8 cellular contexts compared by ENCODE assay signal in the genomic region with DNA sequence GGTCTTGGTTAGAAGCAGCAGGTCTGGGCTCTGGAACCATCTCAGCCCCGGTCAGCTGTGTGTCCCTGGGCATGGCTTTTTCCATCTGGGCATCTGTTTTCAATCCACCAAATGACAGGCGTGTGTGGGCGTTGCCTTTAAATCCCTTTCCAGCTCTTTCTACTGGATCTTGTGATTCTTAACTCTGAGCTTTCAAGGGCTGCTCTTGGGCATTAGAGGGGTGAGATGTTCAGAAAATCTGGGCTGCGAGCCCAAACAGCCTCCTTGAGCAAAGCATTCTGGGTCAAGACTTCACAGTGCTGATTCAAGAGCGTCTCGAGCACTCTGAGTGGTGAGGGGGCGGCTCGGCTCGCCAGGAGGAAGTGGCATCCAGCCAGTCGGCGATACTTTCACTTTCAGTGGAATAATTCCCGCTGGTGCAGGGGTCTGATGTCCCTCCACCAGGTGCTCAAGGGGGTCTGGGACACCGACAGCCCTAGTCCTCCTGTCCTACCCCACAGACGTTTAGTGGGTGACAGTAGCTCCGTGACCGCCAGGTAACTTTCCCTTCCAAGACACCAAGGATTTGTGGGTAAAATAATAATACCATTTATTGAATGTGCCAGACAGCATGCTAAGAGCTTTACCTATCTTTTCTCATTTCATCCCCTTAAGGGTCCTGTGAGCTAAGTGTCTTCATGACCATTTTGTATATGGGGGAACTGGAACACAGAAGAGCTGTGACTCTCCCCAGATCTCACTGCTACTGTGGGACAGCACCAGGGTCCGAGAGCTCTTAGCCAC.
A peak's percentile ranks its signal among the peaks of the same experiment; 100 is the strongest.
DNase-seq lines count a peak whose midpoint lies in the region; ATAC-seq and TF ChIP-seq lines count a peak whose summit lies in the region.

No MANE protein-coding gene starts in this region.

- H3K27ac ChIP-seq in VCaP (peak overlapping the region; percentile 39; the same call in 1 of the 2 replicates), breast epithelium (peak overlapping the region; percentile 89 to 95)

- ATAC-seq in left lobe of liver (peak; percentile 72), GM19324 (IDR thresholded peaks at IDR 0.05; ENCODE audit: low FRiP score, unreplicated experiment) (no peak)

- TF ChIP-seq CTCF in VCaP (conservative IDR thresholded peaks at IDR 0.05) (no peak), breast epithelium (IDR thresholded peaks at IDR 0.05) (no peak)

- no peaks in the 10 kb centered on the region for H3K9me3 ChIP-seq in breast epithelium

- intact Hi-C loops in breast epithelium (cut with DNase I; ENCODE audit: low total_unique reads), result no loop called here

- H3K36me3 ChIP-seq in breast epithelium, result no peaks in the 10 kb centered on the region

- H3K4me3 ChIP-seq in breast epithelium, result peak overlapping the region; percentile 50 to 86 (median 57)

- DNase-seq in EH (ENCODE audit: low read depth) (peak; percentile 96), GOT3 (lab: John Stamatoyannopoulos, UW) (peak; percentile 31), MV-4-11 (lab: John Stamatoyannopoulos, UW) (peak; percentile 80), breast epithelium (ENCODE audit: low spot score in 2 of 2) (peak; percentile 70 to 73), left lobe of liver (ENCODE audit: low spot score) (peak; percentile 57)
- peak; percentile 74 for DNase-seq in stimulated activated CD4-positive, alpha-beta T cell treated with anti-CD3 and anti-CD28 coated beads, Interleukin-2, amount 100 ng/mL, for 4 hours (ENCODE audit: low read depth)

- peaks cover 0 to 3% of the 10 kb centered on the region in 2 donors for H3K4me1 ChIP-seq in breast epithelium

- TF ChIP-seq POLR2A in breast epithelium (IDR thresholded peaks at IDR 0.05), result no peak

- H3K27me3 ChIP-seq in breast epithelium, result no peaks in the 10 kb centered on the region

Comparison
In these comparisons a context has a peak if more than half of its experiments do, and no peak if none do; other contexts are left out.
1. DNase-seq: peak in every context shown above with its lines; median percentile 96 in EH; 80 in MV-4-11; 74 in stimulated activated CD4-positive, alpha-beta T cell treated with anti-CD3 and anti-CD28 coated beads, Interleukin-2, amount 100 ng/mL, for 4 hours; 72 in breast epithelium; 57 in left lobe of liver; 31 in GOT3.